In genomic region chr11:110713469-110713776, GRCh38 we compare ENCODE assay signal across 10 cellular contexts. TPM values are rescaled to one million over a fixed set of nuclear protein-coding genes. Genes with fewer than 3 reads are reported as not detected.
A peak's percentile ranks its signal among the peaks of the same experiment; 100 is the strongest.
DNase-seq lines count a peak whose midpoint lies in the region; ATAC-seq and TF ChIP-seq lines count a peak whose summit lies in the region.
"Had no signal": no experiment of that assay in that cellular context is flagged by ENCODE, and none has a peak within 500 bp of the region (broad histone marks: within the 10 kb centered on the region; RNA-seq: fewer than 3 reads in every experiment).

No MANE protein-coding gene starts in this region.

- no peaks in the 10 kb centered on the region for H3K36me3 Mint-ChIP-seq in WTC11

- H3K36me3 ChIP-seq in GM23248 (ENCODE audit: low read depth) (no peaks in the 10 kb centered on the region), iPS-18a (ENCODE audit: control insufficient read depth, low read depth, low read length) (no peaks in the 10 kb centered on the region), skeletal muscle satellite cell (ENCODE audit: insufficient read depth, low read length) (no peaks in the 10 kb centered on the region)

- H4K20me1 ChIP-seq in GM23248 (ENCODE audit: insufficient read depth), result no peaks in the 10 kb centered on the region

- H3K4me3 ChIP-seq in GM23248 (peak overlapping the region; percentile 78), iPS-18a (ENCODE audit: low read length) (peak overlapping the region; percentile 63), skeletal muscle satellite cell (ENCODE audit: low read length) (no peak overlapping the region)

- peak overlapping the region; percentile 78; the same call in 1 of the 2 replicates for H2AFZ ChIP-seq in GM23248

- H3K4me1 ChIP-seq in GM23248 (ENCODE audit: insufficient read depth) (peaks cover 22% of the 10 kb centered on the region), iPS-18a (ENCODE audit: control insufficient read depth, low read depth, low read length) (peaks cover 9% of the 10 kb centered on the region), skeletal muscle satellite cell (ENCODE audit: control insufficient read depth, insufficient read depth, low read length) (peaks cover 34% of the 10 kb centered on the region)

- peaks cover 21% of the 10 kb centered on the region for H3K4me1 Mint-ChIP-seq in WTC11

- POLR2A ChIA-PET in WTC11 (lab: Charles Lee), result no interaction called here

- no peak overlapping the region for H3K27ac Mint-ChIP-seq in WTC11

- H3K27me3 ChIP-seq in GM23248 (replicated peaks; ENCODE audit: insufficient read depth), result no peaks in the 10 kb centered on the region
- H3K27me3 ChIP-seq in iPS-18a (ENCODE audit: control insufficient read depth, insufficient read depth, low read length), result peaks cover 74% of the 10 kb centered on the region
- H3K27me3 ChIP-seq in skeletal muscle satellite cell (ENCODE audit: control insufficient read depth, insufficient read depth, low read length), result peaks cover 4% of the 10 kb centered on the region

- CTCF ChIA-PET in WTC11 (lab: Charles Lee), result interaction anchor here (1.0 to 2.2 kb wide), 3 partner anchors 235 to 517 kb away, joined by 4 to 7 read pairs (median 4); no protein-coding TSS in a partner anchor

- H3F3A ChIP-seq in GM23248 (ENCODE audit: insufficient read depth), result peaks cover 40% of the 10 kb centered on the region

- no peaks in the 10 kb centered on the region for H3K9me2 ChIP-seq in GM23248 (ENCODE audit: insufficient read depth)

- H3K4me2 ChIP-seq in GM23248 (ENCODE audit: unreplicated experiment), result peak overlapping the region; percentile 79
- peak overlapping the region; percentile 85 for H3K4me2 ChIP-seq in skeletal muscle satellite cell (ENCODE audit: low read length)

- in situ Hi-C loops in GM23248 (cut with MboI), result loop anchor here (25.0 kb wide), 2 partner anchors 524 to 724 kb away; partner anchors contain the start of gene POU2AF2

- H3K9me3 Mint-ChIP-seq in WTC11, result no peaks in the 10 kb centered on the region

- WGBS in GM23248 (ENCODE audit: low coverage in 1 of 2, low lambda C conversion rate in 2 of 2, missing lambda C conversion rate in 2 of 2), 2 experiments, result 67 to 68% methylated on average over 9 of the region's 9 CpGs

- H3K79me2 ChIP-seq in GM23248 (ENCODE audit: insufficient read depth), result no peaks in the 10 kb centered on the region

- peak overlapping the region; percentile 81 for H3K4me3 Mint-ChIP-seq in WTC11

- H3K27ac ChIP-seq in GM23248 (no peak overlapping the region), iPS-18a (ENCODE audit: low read length) (no peak overlapping the region)

- no peak for TF ChIP-seq CTCF in WTC11 (IDR thresholded peaks at IDR 0.05)

- DNase-seq in GM23248 (no peak), WTC11 (ENCODE audit: low spot score) (no peak), inferior parietal cortex (ENCODE audit: extremely low spot score) (no peak), NCI-H748 (lab: John Stamatoyannopoulos, UW; ENCODE audit: unreplicated experiment) (no peak)
- DNase-seq: activated effector memory CD4-positive, alpha-beta T cell treated with Interleukin-2 at 50 U/mL for 16 hours; stimulated activated CD4-positive, alpha-beta T cell treated with anti-CD3 and anti-CD28 coated beads, Interleukin-4, amount 100 ng/mL, for 1 hour had no signal

- no peak overlapping the region for H3K9ac ChIP-seq in GM23248
- no peak overlapping the region for H3K9ac ChIP-seq in iPS-18a (ENCODE audit: low read length)
- no peak overlapping the region for H3K9ac ChIP-seq in skeletal muscle satellite cell (ENCODE audit: low read depth, low read length)

- peaks cover 66% of the 10 kb centered on the region for H3K27me3 Mint-ChIP-seq in WTC11 (ENCODE audit: low read depth)

- ATAC-seq in WTC11 (no peak), HG02642 (IDR thresholded peaks at IDR 0.05; ENCODE audit: poor library complexity, unreplicated experiment) (no peak), HG03139 (IDR thresholded peaks at IDR 0.05; ENCODE audit: unreplicated experiment) (no peak)

- H3K9me3 ChIP-seq in GM23248 (ENCODE audit: low read depth) (no peaks in the 10 kb centered on the region), iPS-18a (ENCODE audit: control insufficient read depth, low read depth, low read length) (no peaks in the 10 kb centered on the region), skeletal muscle satellite cell (replicated peaks; ENCODE audit: low read length) (no peaks in the 10 kb centered on the region)

TF ChIP-seq in WTC11, 78 proteins besides CTCF, POLR2A, EP300 and RAD21 (continues in another document):
- no peak for TF ChIP-seq MAX (CRISPR knock-in tag; IDR thresholded peaks at IDR 0.05)
- no peak for TF ChIP-seq FOXP4 (CRISPR knock-in tag; IDR thresholded peaks at IDR 0.05)
- no peak for TF ChIP-seq FOXK1 (CRISPR knock-in tag; IDR thresholded peaks at IDR 0.05)
- no peak for TF ChIP-seq ZMAT4 (CRISPR knock-in tag; IDR thresholded peaks at IDR 0.05)
- TF ChIP-seq ZNF396 (CRISPR knock-in tag; IDR thresholded peaks at IDR 0.05; ENCODE audit: borderline replicate concordance), result no peak
- TF ChIP-seq KAT7 (CRISPR knock-in tag; IDR thresholded peaks at IDR 0.05; ENCODE audit: borderline replicate concordance), result no peak
- TF ChIP-seq NR1H2 (CRISPR knock-in tag; IDR thresholded peaks at IDR 0.05), result no peak
- no peak for TF ChIP-seq PRDM15 (CRISPR knock-in tag; IDR thresholded peaks at IDR 0.05)
- TF ChIP-seq EMX1 (CRISPR knock-in tag; IDR thresholded peaks at IDR 0.05), result no peak
- TF ChIP-seq MXD4 (CRISPR knock-in tag; IDR thresholded peaks at IDR 0.05; ENCODE audit: borderline replicate concordance), result no peak
- TF ChIP-seq MYBL2 (CRISPR knock-in tag; IDR thresholded peaks at IDR 0.05), result no peak
- no peak for TF ChIP-seq SOX15 (CRISPR knock-in tag; IDR thresholded peaks at IDR 0.05)
- TF ChIP-seq ATF3 (CRISPR knock-in tag; conservative IDR thresholded peaks at IDR 0.05), result no peak
- TF ChIP-seq HMGA2 (CRISPR knock-in tag; IDR thresholded peaks at IDR 0.05), result no peak
- no peak for TF ChIP-seq FOXP1 (CRISPR knock-in tag; IDR thresholded peaks at IDR 0.05; ENCODE audit: borderline replicate concordance)
- no peak for TF ChIP-seq SMAD4 (CRISPR knock-in tag; IDR thresholded peaks at IDR 0.05)

RNA-seq across cellular contexts. Expression of gene ARHGAP20, which starts 1.2 kb away (rescaled TPM):
- 0.76 and 0.97 TPM in 2 replicates for total RNA-seq in GM23248 (2014; rRNA removed; shearing (Covaris generic))
- polyA plus RNA-seq in GM23248 (2016; fragmentation: Nextera tagmentation; extraction: Ambion mirVana), result 0.62 and 0.84 TPM in 2 replicates
- total RNA-seq in WTC11 (2021), result 0.07 to 0.15 TPM (median 0.07 TPM) in 3 replicates
- 2.0 and 2.5 TPM in 2 replicates for total RNA-seq in skeletal muscle satellite cell (2012; rRNA removed)
